Comparison of ENCODE assay signal across 20 cellular contexts in the genomic region with DNA sequence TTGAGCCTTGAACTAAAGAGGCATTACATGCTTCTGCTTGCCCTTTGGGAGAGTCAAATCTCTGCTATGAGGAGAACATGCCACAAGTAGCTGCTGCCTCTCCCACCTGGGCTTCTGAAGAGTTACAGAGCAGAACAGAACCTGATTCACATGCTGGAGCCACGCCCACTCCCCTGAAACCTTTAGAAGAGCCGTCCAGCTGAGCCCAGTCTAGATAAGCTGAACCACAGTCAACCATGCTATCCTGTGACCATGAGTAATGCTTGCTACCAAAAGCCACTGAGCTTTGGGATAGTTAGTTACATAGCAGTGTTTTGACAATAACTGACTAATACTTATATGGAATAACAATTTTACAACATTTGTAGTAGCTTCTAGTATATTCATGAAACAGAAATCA.
"Had no signal": no experiment of that assay in that cellular context is flagged by ENCODE, and none has a peak within 500 bp of the region (broad histone marks: within the 10 kb centered on the region; RNA-seq: fewer than 3 reads in every experiment).

No MANE protein-coding gene starts in this region.

- H3K4me3 ChIP-seq: breast epithelium, esophagus muscularis mucosa, heart right ventricle, thoracic aorta, upper lobe of left lung had no signal

- ATAC-seq: heart right ventricle; natural killer cell; stimulated activated naive B cell treated with anti-CD40 and anti-IgM and Interleukin-4, amounts not matched to agents 10 μg/mL and 1 μg/mL and 100 μg/mL, for 72 hours had no signal

- DNase-seq: activated CD4-positive, alpha-beta T cell treated with anti-CD3 and anti-CD28 coated beads, Interleukin-2, amount 50 U/mL, for 1 hour; activated CD4-positive, CD25-positive, alpha-beta regulatory T cell treated with anti-CD3 and anti-CD28 coated beads, Interleukin-2, amount 50 U/mL, for 72 hours; activated CD8-positive, alpha-beta memory T cell treated with anti-CD3 and anti-CD28 coated beads for 24 hours; activated CD8-positive, alpha-beta memory T cell treated with anti-CD3 and anti-CD28 coated beads, Interleukin-2, amount 50 U/mL, for 48 hours; activated effector memory CD4-positive, alpha-beta T cell treated with Interleukin-2 at 50 U/mL for 16 hours; activated naive CD4-positive, alpha-beta T cell treated with anti-CD3 and anti-CD28 coated beads, Interleukin-2, amount 50 U/mL, for 16 hours; activated T-cell treated with anti-CD3 and anti-CD28 coated beads, Interleukin-2, amount 50 U/mL, for 48 hours; aorta; cerebellar nuclear complex; cortex of kidney; heart right ventricle; natural killer cell; retina; stimulated activated naive B cell treated with anti-CD40 and anti-IgM and Interleukin-4, amounts not matched to agents 10 μg/mL and 1 μg/mL and 100 μg/mL, for 72 hours; upper lobe of left lung had no signal

- H3K4me1 ChIP-seq: breast epithelium, esophagus muscularis mucosa, upper lobe of left lung had no signal

- H3K27me3 ChIP-seq: breast epithelium, esophagus muscularis mucosa, heart right ventricle, neutrophil, upper lobe of left lung had no signal

- H3K36me3 ChIP-seq: breast epithelium, esophagus muscularis mucosa, heart right ventricle, neutrophil, thoracic aorta, upper lobe of left lung had no signal

- H3K27ac ChIP-seq: breast epithelium, esophagus muscularis mucosa, heart right ventricle, neutrophil, thoracic aorta, upper lobe of left lung, VCaP had no signal

- H3K9me3 ChIP-seq: neutrophil, thoracic aorta had no signal
